In genomic region chr10:46068905-46069304, GRCh38 we compare ENCODE assay signal across 28 cellular contexts. TPM values are rescaled to one million over a fixed set of nuclear protein-coding genes. Genes with fewer than 3 reads are reported as not detected.
"Had no signal": no experiment of that assay in that cellular context is flagged by ENCODE, and none has a peak within 500 bp of the region (broad histone marks: within the 10 kb centered on the region; RNA-seq: fewer than 3 reads in every experiment).

No MANE protein-coding gene starts in this region.

- H3K4me3 Mint-ChIP-seq: activated CD4-positive, alpha-beta memory T cell treated with anti-CD3 and anti-CD28 coated beads, Interleukin-2, amount 10 ng/mL, durations not matched to agents 7 days and 5 days; activated CD4-positive, alpha-beta T cell treated with anti-CD3 and anti-CD28 coated beads for 36 hours; brain; central memory CD8-positive, alpha-beta T cell had no signal

- H3K4me3 ChIP-seq: Peyer's patch, SJCRH30 had no signal

- H3K4me1 Mint-ChIP-seq: activated CD4-positive, alpha-beta memory T cell treated with anti-CD3 and anti-CD28 coated beads, Interleukin-2, amount 10 ng/mL, durations not matched to agents 7 days and 5 days; brain; central memory CD8-positive, alpha-beta T cell had no signal

- ATAC-seq: activated CD4-positive, alpha-beta T cell treated with anti-CD3 and anti-CD28 coated beads for 36 hours had no signal

- H3K27ac ChIP-seq: Peyer's patch, RWPE1, SJCRH30, WERI-Rb-1 had no signal

- H3K9ac ChIP-seq: SK-N-SH had no signal

- H3K27ac Mint-ChIP-seq: activated CD4-positive, alpha-beta memory T cell treated with anti-CD3 and anti-CD28 coated beads, Interleukin-2, amount 10 ng/mL, durations not matched to agents 7 days and 5 days; activated CD4-positive, alpha-beta T cell treated with anti-CD3 and anti-CD28 coated beads for 36 hours; brain had no signal

- DNase-seq: activated CD4-positive, alpha-beta memory T cell treated with anti-CD3 and anti-CD28 coated beads, Interleukin-2, amount 10 ng/mL, durations not matched to agents 7 days and 5 days; activated CD4-positive, alpha-beta T cell treated with anti-CD3 and anti-CD28 coated beads for 36 hours; activated CD4-positive, alpha-beta T cell treated with anti-CD3 and anti-CD28 coated beads, Interleukin-2, amount 50 U/mL, for 1 hour; activated CD8-positive, alpha-beta memory T cell treated with anti-CD3 and anti-CD28 coated beads, Interleukin-2, amount 50 U/mL, for 4 hours; activated naive CD4-positive, alpha-beta T cell treated with anti-CD3 and anti-CD28 coated beads, Interleukin-2, amount 50 U/mL, for 16 hours; activated T-cell treated with anti-CD3 and anti-CD28 coated beads, Interleukin-2, amount 50 U/mL, for 1 hour; amygdala; MM.1S; NCI-H1105; NCI-H1436; NCI-H1694 treated with DMSO at 0.1 percent for 48 hours; NCI-H2029 treated with DMSO at 0.1 percent for 48 hours; NCI-H345; NCI-H510A; NCI-H526 treated with DMSO at 0.1 percent for 48 hours; NCI-H82; NK-92 treated with Interleukin-12 subunit alpha and Interleukin-12 subunit beta, amount 100 ng/mL, for 24 hours; Peyer's patch; Right ventricle myocardium superior; SJCRH30; SK-N-SH; T-helper 1 cell; WERI-Rb-1 had no signal

- H3K9me3 Mint-ChIP-seq: activated CD4-positive, alpha-beta memory T cell treated with anti-CD3 and anti-CD28 coated beads, Interleukin-2, amount 10 ng/mL, durations not matched to agents 7 days and 5 days; central memory CD8-positive, alpha-beta T cell had no signal

- H3K27me3 Mint-ChIP-seq: activated CD4-positive, alpha-beta memory T cell treated with anti-CD3 and anti-CD28 coated beads, Interleukin-2, amount 10 ng/mL, durations not matched to agents 7 days and 5 days; activated CD4-positive, alpha-beta T cell treated with anti-CD3 and anti-CD28 coated beads for 36 hours; central memory CD8-positive, alpha-beta T cell had no signal

- H3K4me2 ChIP-seq: SK-N-SH had no signal

- H3K36me3 Mint-ChIP-seq: brain had no signal

- H3K27me3 ChIP-seq: Peyer's patch, SJCRH30 had no signal

- H3K36me3 ChIP-seq: Peyer's patch, SJCRH30, WERI-Rb-1 had no signal

- H3K9me3 ChIP-seq: Peyer's patch, SJCRH30, SK-N-SH had no signal

- H3K4me1 ChIP-seq: Peyer's patch, SJCRH30 had no signal

RNA-seq across cellular contexts. Expression of gene MSMB, which starts 22.8 kb away (rescaled TPM):
- total RNA-seq: activated CD4-positive, alpha-beta memory T cell treated with anti-CD3 and anti-CD28 coated beads, Interleukin-2, amount 10 ng/mL, durations not matched to agents 7 days and 5 days; activated CD4-positive, alpha-beta T cell treated with anti-CD3 and anti-CD28 coated beads for 36 hours; astrocyte; Peyer's patch; Right ventricle myocardium superior; SJCRH30; T-helper 2 cell treated with Interferon-gamma antibody and Interleukin-4, amounts not matched to agents 100 ng/mL and 5 ng/mL, for 36 hours had no signal
- polyA plus RNA-seq: SK-N-SH had no signal
